7 cellular contexts compared by ENCODE assay signal in the genomic region with DNA sequence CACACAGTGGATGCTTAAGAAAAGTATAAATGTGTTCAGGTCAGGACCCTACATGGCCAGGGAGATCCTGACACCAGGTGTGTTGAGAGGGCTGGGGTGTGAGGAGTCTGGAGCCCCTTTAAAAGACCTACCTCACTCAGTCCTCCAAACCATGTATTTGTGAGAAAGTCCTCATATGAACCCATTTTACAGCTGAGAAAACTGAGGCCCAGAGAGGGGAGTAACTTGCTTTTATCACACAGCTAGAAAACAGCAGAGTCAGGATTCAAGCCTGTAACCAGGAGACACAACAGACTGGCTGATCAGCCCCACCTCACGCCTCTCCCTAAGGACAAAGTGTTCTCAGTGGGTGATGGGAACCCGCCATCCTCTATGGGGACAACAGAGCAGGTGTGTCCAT.
"Had no signal": no experiment of that assay in that cellular context is flagged by ENCODE, and none has a peak within 500 bp of the region (broad histone marks: within the 10 kb centered on the region; RNA-seq: fewer than 3 reads in every experiment).

No MANE protein-coding gene starts in this region.

- H3K4me1 ChIP-seq: HAP-1 had no signal

- H2AFZ ChIP-seq: GM23338 had no signal

- H3K4me3 ChIP-seq: GM23338, HAP-1 had no signal

- H3K36me3 ChIP-seq: HAP-1 had no signal

- ATAC-seq: GM23338, HCT116, HepG2 had no signal

- H3K27ac ChIP-seq: HL-60 had no signal

- DNase-seq: H7, KG1 had no signal

- FAIRE-seq: HepG2 had no signal

- H3K4me2 ChIP-seq: GM23338 had no signal

- H3K9me3 ChIP-seq: HAP-1 had no signal
